8 cellular contexts compared by ENCODE assay signal in the genomic region with DNA sequence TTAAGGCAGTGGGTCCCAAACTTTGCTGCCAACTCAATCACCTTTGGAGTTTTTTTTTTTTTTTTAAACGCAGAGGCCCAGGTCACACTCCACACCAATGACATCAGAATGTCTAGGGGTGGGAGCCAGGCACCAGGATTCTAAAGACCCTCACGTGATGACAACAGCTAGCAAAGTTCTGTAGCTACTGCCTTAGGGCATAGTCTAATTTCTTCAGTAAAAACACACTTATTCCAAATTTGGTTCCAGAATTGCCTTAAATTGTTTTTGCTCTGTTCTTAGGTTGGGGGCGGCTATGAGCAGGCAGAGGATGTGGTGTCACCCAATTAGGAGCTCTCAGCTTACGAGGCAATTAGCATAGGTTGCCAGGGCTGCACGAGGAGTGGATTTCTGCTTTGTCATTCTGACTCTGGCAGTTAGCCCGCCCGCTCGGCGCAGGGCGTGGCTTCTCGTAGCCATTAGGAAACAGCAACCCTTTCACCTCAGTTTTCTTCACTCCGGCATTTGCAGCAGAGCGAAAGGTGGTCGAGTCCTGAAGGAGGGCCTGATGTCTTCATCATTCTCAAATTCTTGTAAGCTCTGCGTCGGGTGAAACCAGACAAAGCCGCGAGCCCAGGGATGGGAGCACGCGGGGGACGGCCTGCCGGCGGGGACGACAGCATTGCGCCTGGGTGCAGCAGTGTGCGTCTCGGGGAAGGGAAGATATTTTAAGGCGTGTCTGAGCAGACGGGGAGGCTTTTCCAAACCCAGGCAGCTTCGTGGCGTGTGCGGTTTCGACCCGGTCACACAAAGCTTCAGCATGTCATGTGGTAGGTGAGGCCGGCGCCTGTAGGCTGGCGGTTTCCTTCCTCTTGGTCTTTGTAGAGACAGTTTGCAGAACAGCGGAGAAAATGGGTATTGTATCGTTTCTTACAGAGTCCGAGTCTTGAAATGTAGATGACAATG. TPM values are rescaled to one million over a fixed set of nuclear protein-coding genes. Genes with fewer than 3 reads are reported as not detected.
A peak's percentile ranks its signal among the peaks of the same experiment; 100 is the strongest.
DNase-seq lines count a peak whose midpoint lies in the region; ATAC-seq, FAIRE-seq and TF ChIP-seq lines count a peak whose summit lies in the region.

No MANE protein-coding gene starts in this region.

- POLR2A ChIA-PET in BJ (lab: Charles Lee) = interaction anchor here (0.8 to 1.4 kb wide), 3 partner anchors 63 to 109 kb away, joined by 3 to 9 read pairs (median 5); no protein-coding TSS in a partner anchor

- DNase-seq in BJ (ENCODE audit: low read depth) (peak; percentile 93), GM19239 (ENCODE audit: insufficient read length, low spot score) (peak; percentile 67), NCI-H510A treated with DMSO at 0.1 percent for 48 hours (lab: John Stamatoyannopoulos, UW) (peak; percentile 95), colonic mucosa (peak; percentile 96)
- DNase-seq in activated CD4-positive, alpha-beta T cell treated with anti-CD3 and anti-CD28 coated beads for 48 hours = peak; percentile 93
- DNase-seq in stimulated activated CD4-positive, alpha-beta T cell treated with anti-CD3 and anti-CD28 coated beads, Interleukin-1b, Interleukin-23, amount 100 ng/mL, for 4 hours (ENCODE audit: low read depth in 2 of 2) = peak; percentile 79 to 80

- CTCF ChIA-PET in BJ (lab: Yijun Ruan, JAX) = interaction anchor here (0.7 to 1.8 kb wide), 6 partner anchors 43 to 94 kb away, joined by 3 to 7 read pairs (median 3); no protein-coding TSS in a partner anchor

- TF ChIP-seq CTCF in BJ (IDR thresholded peaks at IDR 0.05; ENCODE audit: insufficient read depth, low read depth, low read length) = no peak
- no peak for TF ChIP-seq CTCF in colonic mucosa (IDR thresholded peaks at IDR 0.05)

- H3K4me3 ChIP-seq in BJ (ENCODE audit: low read depth, low read length) (peak overlapping the region; percentile 91), colonic mucosa (peak overlapping the region; percentile 55)

- H3K9me3 ChIP-seq in colonic mucosa = no peaks in the 10 kb centered on the region

- no peaks in the 10 kb centered on the region for H3K27me3 ChIP-seq in BJ (ENCODE audit: control insufficient read depth, insufficient read depth, low read length)
- no peaks in the 10 kb centered on the region for H3K27me3 ChIP-seq in colonic mucosa
- no peaks in the 10 kb centered on the region for H3K27me3 ChIP-seq in layer of hippocampus (ENCODE audit: control insufficient read depth, insufficient read depth, low read length)

- H3K4me1 ChIP-seq in colonic mucosa = peaks cover 7% of the 10 kb centered on the region

- peaks cover 2% of the 10 kb centered on the region for H3K36me3 ChIP-seq in BJ (ENCODE audit: control insufficient read depth, insufficient read depth, low read length)
- H3K36me3 ChIP-seq in colonic mucosa = no peaks in the 10 kb centered on the region

- H3K9ac ChIP-seq in colonic mucosa (ENCODE audit: low read depth in 2 of 2, low read length in 2 of 2) = peak overlapping the region; percentile 72 to 97

- FAIRE-seq in GM19239 (lab: Jason Lieb, UNC) = peak; percentile 96

- H3K27ac ChIP-seq in colonic mucosa = peak overlapping the region; percentile 97
- H3K27ac ChIP-seq in layer of hippocampus (ENCODE audit: low read depth, low read length) = peak overlapping the region; percentile 92

- peak; percentile 86 for ATAC-seq in HG03442 (IDR thresholded peaks at IDR 0.05; ENCODE audit: unreplicated experiment)

- intact Hi-C loops in colonic mucosa (cut with DNase I) = no loop called here

RNA-seq across cellular contexts. Expression of gene EID3, which starts 16.7 kb away (rescaled TPM):
- 2.0 and 2.5 TPM in 2 replicates for polyA plus RNA-seq in BJ (2011; rRNA removed)
- polyA minus RNA-seq in BJ (2011; rRNA and poly(A)+ RNA removed) = 7.5 and 11.5 TPM in 2 replicates
- 1 to 10 TPM in 1 of 2 donors, under 1 TPM in 1; 0.98 to 2.5 TPM for total RNA-seq in colonic mucosa

Comparison
In these comparisons a context has a peak if more than half of its experiments do, and no peak if none do; other contexts are left out.
1. Peak in every context shown above with its lines: DNase-seq, ATAC-seq, H3K4me3 ChIP-seq and H3K27ac ChIP-seq.